Comparison of ENCODE assay signal across 8 cellular contexts in the genomic region with DNA sequence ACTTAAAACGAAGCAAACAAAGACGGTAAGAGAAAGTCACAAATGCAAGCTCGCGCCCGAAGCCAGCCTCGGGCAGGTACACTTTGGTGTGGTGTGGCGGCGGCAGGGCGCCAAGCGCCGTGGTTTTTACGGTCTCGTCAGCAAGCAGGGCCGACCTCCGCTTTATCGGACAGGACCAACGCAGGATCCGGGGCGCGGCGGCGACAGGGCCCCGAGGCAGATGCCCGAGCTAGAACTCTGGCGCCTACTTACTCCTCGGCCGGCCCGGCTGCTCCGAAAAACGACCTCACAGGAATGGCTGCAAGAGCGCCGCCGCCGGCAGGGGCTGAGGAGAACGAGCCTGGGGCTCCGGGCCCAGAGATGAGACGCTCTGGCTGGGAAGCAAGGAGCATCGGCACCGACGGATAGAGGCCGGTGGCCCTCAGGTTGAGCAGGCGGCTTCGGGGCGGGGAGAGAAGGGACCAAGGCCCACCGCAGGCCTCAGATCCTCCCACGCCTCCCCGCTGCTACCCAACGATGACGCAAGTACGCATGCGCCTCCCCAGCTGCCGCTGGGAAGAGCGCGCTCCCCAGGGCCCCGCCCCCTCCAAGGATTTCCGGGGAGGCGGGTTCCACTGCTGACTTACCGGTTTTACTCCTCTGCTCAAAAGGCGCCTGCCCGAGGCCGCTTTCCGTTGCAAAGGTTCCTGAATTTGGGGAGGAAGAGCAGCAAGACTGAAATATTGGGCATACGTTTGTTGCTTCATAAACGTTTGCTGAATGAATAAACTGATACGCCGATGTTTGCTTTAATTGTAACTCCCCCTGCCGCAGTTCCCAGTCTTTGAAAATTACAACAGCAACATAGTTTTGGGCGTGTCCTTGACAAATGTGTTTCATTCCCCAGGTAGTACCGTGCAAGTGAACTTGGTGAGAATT.
DNase-seq lines count a peak whose midpoint lies in the region; ATAC-seq and TF ChIP-seq lines count a peak whose summit lies in the region.

No MANE protein-coding gene starts in this region.

- H3K9me3 Mint-ChIP-seq in neural crest cell: no peaks in the 10 kb centered on the region

- peaks cover 10% of the 10 kb centered on the region for H3K36me3 Mint-ChIP-seq in neural crest cell (ENCODE audit: low read depth)

- peaks cover 17% of the 10 kb centered on the region; the same call in 1 of the 2 replicates for H4K20me1 ChIP-seq in HCT116 (ENCODE audit: insufficient read depth)
- H4K20me1 ChIP-seq in MM.1S (ENCODE audit: insufficient read depth, low read length): peaks cover 11% of the 10 kb centered on the region

- TF ChIP-seq RAD21 in HCT116 (IDR thresholded peaks at IDR 0.05; ENCODE audit: low read depth): no peak

- H3K27me3 Mint-ChIP-seq in neural crest cell (ENCODE audit: low read depth): no peaks in the 10 kb centered on the region

- TF ChIP-seq EP300 in stomach (IDR thresholded peaks at IDR 0.05): no peak

- H3K9ac ChIP-seq in HCT116 (ENCODE audit: low read length): peak overlapping the region; percentile 91
- peak overlapping the region; percentile 90 for H3K9ac ChIP-seq in MM.1S (ENCODE audit: low read length)

- H3K9me3 ChIP-seq in HCT116 (ENCODE audit: control insufficient read depth in 1 of 2, insufficient read depth in 1 of 2, low read depth in 1 of 2, low read length in 2 of 2) (0 out of 4 replicates have a peak, but pooled peaks cover 0 to 1% of the 10 kb centered on the region in 2 experiments), MM.1S (replicated peaks; ENCODE audit: insufficient read depth, low read length) (no peaks in the 10 kb centered on the region), stomach (no peaks in the 10 kb centered on the region)

- H3K27me3 ChIP-seq in HCT116 (ENCODE audit: insufficient read depth, low read length): no peaks in the 10 kb centered on the region
- no peaks in the 10 kb centered on the region for H3K27me3 ChIP-seq in MM.1S (replicated peaks; ENCODE audit: insufficient read depth, low read length)
- H3K27me3 ChIP-seq in stomach: no peaks in the 10 kb centered on the region

- peak overlapping the region; percentile 70 for H3K4me2 ChIP-seq in HCT116 (ENCODE audit: low read length)
- peak overlapping the region; percentile 73 for H3K4me2 ChIP-seq in MM.1S (ENCODE audit: low read depth, low read length)

- H3K27ac Mint-ChIP-seq in neural crest cell (ENCODE audit: unreplicated experiment): peak overlapping the region; percentile 97

- TF ChIP-seq CTCF in HCT116 (IDR thresholded peaks at IDR 0.05 in 2 of 3, conservative IDR thresholded peaks at IDR 0.05 in 1 of 3; ENCODE audit: borderline replicate concordance in 1 of 3, insufficient read depth in 1 of 3, low read depth in 2 of 3, low read length in 2 of 3) (peak in 1 of 3 experiments; percentile 26; a peak in 1 of 6 replicates), MM.1S (IDR thresholded peaks at IDR 0.05; ENCODE audit: low read length) (peak; percentile 29), foreskin fibroblast (IDR thresholded peaks at IDR 0.05; ENCODE audit: low read depth, low read length) (peak; percentile 36), neural crest cell (conservative IDR thresholded peaks at IDR 0.05) (peak; percentile 61), stomach (IDR thresholded peaks at IDR 0.05) (peak in 3 of 7 experiments; percentile 15 to 47 (median 29))

- H2AFZ ChIP-seq in HCT116 (ENCODE audit: low read depth, low read length, poor library complexity, severe bottlenecking) (no peak overlapping the region), MM.1S (ENCODE audit: low read length) (peak overlapping the region; percentile 70)

- peaks cover 55% of the 10 kb centered on the region for H3K4me1 Mint-ChIP-seq in neural crest cell

- no peak for TF ChIP-seq POLR2A in HCT116 (IDR thresholded peaks at IDR 0.05; ENCODE audit: borderline replicate concordance, extremely low read depth, insufficient read depth, insufficient read length)
- peak in 2 of 4 donors; percentile 66 to 72 for TF ChIP-seq POLR2A in stomach (IDR thresholded peaks at IDR 0.05)

- H3K79me2 ChIP-seq in HCT116 (ENCODE audit: insufficient read depth, low read length) (peaks cover 78% of the 10 kb centered on the region), MM.1S (ENCODE audit: low read length) (peaks cover 50% of the 10 kb centered on the region)

- peaks cover 17 to 31% of the 10 kb centered on the region in 2 experiments for H3K4me1 ChIP-seq in HCT116 (ENCODE audit: control insufficient read depth in 1 of 2, insufficient read depth in 2 of 2, low read length in 2 of 2)
- H3K4me1 ChIP-seq in MM.1S (ENCODE audit: low read length): peaks cover 19% of the 10 kb centered on the region; the same call in 1 of the 2 replicates
- H3K4me1 ChIP-seq in stomach: peaks cover 29 to 76% (median 55%) of the 10 kb centered on the region in 4 donors

- intact Hi-C loops in HCT116 (cut with micrococcal nuclease) (no loop called here), stomach (cut with DNase I; ENCODE audit: low total_unique reads) (no loop called here)

- peak; percentile 73 for ATAC-seq in HCT116

- peak overlapping the region; percentile 95 for H3K4me3 Mint-ChIP-seq in neural crest cell

- H3F3A ChIP-seq in MM.1S (ENCODE audit: insufficient read depth, low read length): peaks cover 42% of the 10 kb centered on the region

- POLR2A ChIA-PET in HCT116 (lab: Charles Lee): interaction anchor here (1.4 to 1.8 kb wide), 2 partner anchors 11 to 117 kb away, joined by 4 to 6 read pairs; partner anchors contain the start of gene ECI2

- H3K4me3 ChIP-seq in HCT116 (replicated peaks in 1 of 2; ENCODE audit: low read depth in 1 of 2, low read length in 2 of 2): peak overlapping the region; percentile 81
- peak overlapping the region; percentile 82 for H3K4me3 ChIP-seq in MM.1S (ENCODE audit: low read length)
- peak overlapping the region; percentile 63 to 70 for H3K4me3 ChIP-seq in foreskin fibroblast (ENCODE audit: low read depth in 1 of 2, low read length in 2 of 2)
- H3K4me3 ChIP-seq in stomach: peak overlapping the region; percentile 62 to 80 (median 66)

- BruUV-seq in HCT116 (replicated peaks; lab: Mats Ljungman, UMichigan): no TSS peak

- 0 to 1% (median 0%) methylated on average over 58 to 69 of the region's 69 CpGs for whole genome bisulfite sequencing in stomach, 5 donors

- H3K36me3 ChIP-seq in HCT116 (ENCODE audit: control insufficient read depth in 1 of 2, insufficient read depth in 2 of 2, low read length in 2 of 2): no peaks in the 10 kb centered on the region
- no peaks in the 10 kb centered on the region for H3K36me3 ChIP-seq in MM.1S (replicated peaks; ENCODE audit: insufficient read depth, low read length)
- H3K36me3 ChIP-seq in stomach: peaks cover 0 to 3% (median 3%) of the 10 kb centered on the region in 4 donors

- RAD21 ChIA-PET in HCT116 (lab: Charles Lee; ENCODE audit: low non-redundant PET in 1 of 2, low total read pairs in 2 of 2, uncharacterized antibody in 2 of 2, unreplicated experiment in 2 of 2): no interaction called here

- CTCF ChIA-PET in HCT116 (lab: Charles Lee): interaction anchor here (0.6 to 1.6 kb wide), 4 partner anchors 10 to 457 kb away, joined by 3 to 6 read pairs (median 4); no protein-coding TSS in a partner anchor

- peak overlapping the region; percentile 93 for H3K27ac ChIP-seq in HCT116 (ENCODE audit: low read depth, low read length)
- H3K27ac ChIP-seq in MM.1S (ENCODE audit: low read length): peak overlapping the region; percentile 97
- H3K27ac ChIP-seq in stomach: peak overlapping the region; percentile 95 to 99 (median 98)

- DNase-seq in GM03348 (ENCODE audit: low spot score) (peak; percentile 97), HCT116 (ENCODE audit: low read depth, low spot score) (peak; percentile 94), MM.1S (peak; percentile 96), SHP77 treated with DMSO at 0.1 percent for 48 hours (lab: John Stamatoyannopoulos, UW) (peak; percentile 91), activated gamma-delta T cell treated with Interleukin-2 at 50 U/mL for 16 hours (peak; percentile 95), foreskin fibroblast (peak; percentile 95 to 98), neural crest cell (ENCODE audit: low read depth, low spot score) (peak; percentile 92), stomach (peak; percentile 96)

- H3K9me2 ChIP-seq in HCT116 (ENCODE audit: insufficient read depth): no peaks in the 10 kb centered on the region
- no peaks in the 10 kb centered on the region for H3K9me2 ChIP-seq in MM.1S (replicated peaks; ENCODE audit: insufficient read depth, low read length)

TF ChIP-seq in HCT116, 20 proteins besides CTCF, POLR2A, EP300 and RAD21 (continues in another document):
- peak; percentile 99 for TF ChIP-seq EGR1 (IDR thresholded peaks at IDR 0.05; ENCODE audit: low read depth)
- peak; percentile 83; the same call in 1 of the 2 replicates for TF ChIP-seq CBX3 (IDR thresholded peaks at IDR 0.05; ENCODE audit: low read depth)
- TF ChIP-seq SP1 (IDR thresholded peaks at IDR 0.05; ENCODE audit: low read depth): peak; percentile 73
- TF ChIP-seq ATF3 (IDR thresholded peaks at IDR 0.05): no peak
- TF ChIP-seq ZFX (IDR thresholded peaks at IDR 0.05): peak; percentile 93
- no peak for TF ChIP-seq EZH2phosphoT487 (IDR thresholded peaks at IDR 0.05; ENCODE audit: borderline replicate concordance)
- TF ChIP-seq TCF7L2 (IDR thresholded peaks at IDR 0.05; ENCODE audit: borderline replicate concordance, extremely low read depth, insufficient read depth, insufficient read length): peak; percentile 89
- TF ChIP-seq ELF1 (IDR thresholded peaks at IDR 0.05; ENCODE audit: borderline replicate concordance, low read depth): peak; percentile 63; the same call in 1 of the 2 replicates
- peak; percentile 84 for TF ChIP-seq MAX (IDR thresholded peaks at IDR 0.05)
- no peak for TF ChIP-seq EZH2 (IDR thresholded peaks at IDR 0.05)

Comparison
In these comparisons a context has a peak if more than half of its experiments do, and no peak if none do; other contexts are left out.
1. Peak in every context shown above with its lines: DNase-seq, ATAC-seq, H3K4me3 ChIP-seq and H3K27ac ChIP-seq.